In the genomic region with DNA sequence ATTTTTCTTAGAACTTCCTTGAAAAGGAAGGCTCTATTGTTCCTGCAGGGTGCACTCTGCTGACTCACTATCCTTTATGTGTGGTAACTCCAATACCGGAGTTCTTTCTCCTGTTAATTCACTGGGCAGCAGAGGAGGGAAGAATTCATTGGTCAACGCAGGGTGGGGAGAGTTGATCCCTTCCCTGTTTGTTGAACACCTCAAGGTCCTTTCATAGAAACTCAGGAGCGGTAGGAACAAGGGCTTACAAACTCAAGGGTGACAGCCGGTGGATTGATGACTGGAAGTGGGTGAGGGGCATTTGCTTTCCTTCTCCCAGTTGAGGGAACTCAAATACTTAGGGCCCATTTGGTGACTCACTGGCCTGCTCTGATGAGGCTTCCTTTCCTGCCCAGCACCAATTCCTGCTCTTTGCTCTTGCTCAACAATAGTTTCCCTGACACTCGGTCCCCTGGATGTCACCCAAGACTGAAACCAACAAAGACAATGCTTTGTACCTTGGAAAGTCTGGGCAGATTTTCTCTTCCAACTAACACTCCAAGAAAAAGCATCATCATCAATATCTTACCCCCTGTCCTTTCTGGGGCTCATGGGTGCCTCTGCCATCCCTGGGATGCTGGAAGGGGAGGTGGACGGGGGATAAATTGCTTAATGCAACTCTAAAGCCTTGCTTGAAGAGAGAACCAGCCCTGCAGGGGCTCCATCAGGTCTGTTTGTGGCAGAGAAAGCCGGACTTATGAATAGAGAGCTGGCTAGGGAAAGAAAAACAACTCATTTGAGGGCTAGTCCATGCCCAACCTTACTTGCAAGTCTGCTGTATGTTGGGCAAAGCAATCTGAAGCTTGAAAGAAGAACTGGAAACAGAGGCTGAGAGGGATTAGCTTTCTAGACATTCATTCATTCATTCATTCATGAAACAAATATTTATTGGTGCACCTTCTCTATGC, we compare ENCODE assay signal across 11 cellular contexts. TPM values are rescaled to one million over a fixed set of nuclear protein-coding genes. Genes with fewer than 3 reads are reported as not detected.
DNase-seq lines count a peak whose midpoint lies in the region; ATAC-seq and TF ChIP-seq lines count a peak whose summit lies in the region.
"Had no signal": no experiment of that assay in that cellular context is flagged by ENCODE, and none has a peak within 500 bp of the region (broad histone marks: within the 10 kb centered on the region; RNA-seq: fewer than 3 reads in every experiment).

No MANE protein-coding gene starts in this region.

- H3K27me3 Mint-ChIP-seq in progenitor cell of endocrine pancreas = peaks cover 5% of the 10 kb centered on the region
- H3K27me3 Mint-ChIP-seq in activated T-cell treated with anti-CD3 and anti-CD28 coated beads, Interleukin-2, amount 50 U/mL, for 72 hours (ENCODE audit: low read depth) = peaks cover 44% of the 10 kb centered on the region

- no peaks in the 10 kb centered on the region for H3K27me3 ChIP-seq in PC-9 (ENCODE audit: insufficient read depth, low read depth)

- H3K27ac ChIP-seq in PC-9 = peak overlapping the region; percentile 99

- H3F3A ChIP-seq in PC-9 (ENCODE audit: insufficient read depth, low read depth) = peaks cover 35% of the 10 kb centered on the region

- H3K36me3 Mint-ChIP-seq in progenitor cell of endocrine pancreas (ENCODE audit: insufficient read depth) = no peaks in the 10 kb centered on the region
- no peaks in the 10 kb centered on the region for H3K36me3 Mint-ChIP-seq in activated T-cell treated with anti-CD3 and anti-CD28 coated beads, Interleukin-2, amount 50 U/mL, for 72 hours (ENCODE audit: insufficient read depth in 2 of 2)

- H3K4me1 ChIP-seq in PC-9 (replicated peaks; ENCODE audit: insufficient read depth) = peaks cover 75% of the 10 kb centered on the region

- TSS peak; percentile 83 for BruUV-seq in PC-9 (replicated peaks; lab: Mats Ljungman, UMichigan)

- no peaks in the 10 kb centered on the region for H3K9me3 ChIP-seq in PC-9 (ENCODE audit: insufficient read depth, low read depth)

- no peaks in the 10 kb centered on the region for H3K79me2 ChIP-seq in PC-9 (ENCODE audit: low read depth)

- peak overlapping the region; percentile 63; the same call in 1 of the 2 replicates for H2AFZ ChIP-seq in PC-9

- TF ChIP-seq CTCF in PC-9 (conservative IDR thresholded peaks at IDR 0.05) (no peak), fibroblast of mammary gland (conservative IDR thresholded peaks at IDR 0.05; ENCODE audit: control insufficient read depth, insufficient read depth, low read depth, low read length) (no peak), progenitor cell of endocrine pancreas (IDR thresholded peaks at IDR 0.05; ENCODE audit: unreplicated experiment) (no peak)

- peaks cover 4% of the 10 kb centered on the region for H3K9me3 Mint-ChIP-seq in progenitor cell of endocrine pancreas (ENCODE audit: low read depth)
- H3K9me3 Mint-ChIP-seq in activated T-cell treated with anti-CD3 and anti-CD28 coated beads, Interleukin-2, amount 50 U/mL, for 72 hours = no peaks in the 10 kb centered on the region

- H3K9me2 ChIP-seq in PC-9 (ENCODE audit: insufficient read depth) = 0 out of 2 replicates have a peak, but pooled peaks cover 5% of the 10 kb centered on the region

- H3K36me3 ChIP-seq in PC-9 (ENCODE audit: low read depth) = no peaks in the 10 kb centered on the region

- peak overlapping the region; percentile 69 for H3K4me2 ChIP-seq in PC-9

- no peaks in the 10 kb centered on the region for H4K20me1 ChIP-seq in PC-9 (ENCODE audit: insufficient read depth)

- ATAC-seq in activated T-cell treated with anti-CD3 and anti-CD28 coated beads, Interleukin-2, amount 50 U/mL, for 72 hours (replicated peaks in 1 of 2) = no peak
- ATAC-seq in HG02981 (IDR thresholded peaks at IDR 0.05; ENCODE audit: unreplicated experiment) = no peak

- peak overlapping the region; percentile 41 for H3K4me3 Mint-ChIP-seq in progenitor cell of endocrine pancreas (ENCODE audit: low read depth)
- H3K4me3 Mint-ChIP-seq in activated T-cell treated with anti-CD3 and anti-CD28 coated beads, Interleukin-2, amount 50 U/mL, for 72 hours = no peak overlapping the region

- POLR2A ChIA-PET in PC-9 (lab: Charles Lee; ENCODE audit: unreplicated experiment) = no interaction called here

- CTCF ChIA-PET in PC-9 (lab: Charles Lee) = no interaction called here

- H3K27ac Mint-ChIP-seq in progenitor cell of endocrine pancreas = peak overlapping the region; percentile 97
- no peak overlapping the region for H3K27ac Mint-ChIP-seq in activated T-cell treated with anti-CD3 and anti-CD28 coated beads, Interleukin-2, amount 50 U/mL, for 72 hours

- intact Hi-C loops in PC-9 (cut with micrococcal nuclease; ENCODE audit: unreplicated experiment) = loop anchor here (1.0 kb wide), 2 partner anchors 13 to 28 kb away; no protein-coding TSS in a partner anchor

- DNase-seq in GM03348 (ENCODE audit: low spot score) = peak; percentile 83
- DNase-seq in PC-9 = peak; percentile 74 to 99
- DNase-seq in fibroblast of mammary gland (ENCODE audit: low read depth) = peak; percentile 86
- no peak for DNase-seq in progenitor cell of endocrine pancreas (ENCODE audit: low spot score, unreplicated experiment)
- no peak for DNase-seq in activated T-cell treated with anti-CD3 and anti-CD28 coated beads, Interleukin-2, amount 50 U/mL, for 72 hours
- no peak for DNase-seq in DMS114 treated with DMSO at 0.1 percent for 48 hours (lab: John Stamatoyannopoulos, UW; ENCODE audit: unreplicated experiment)
- DNase-seq in RPMI8226 = no peak
- DNase-seq: stimulated activated CD8-positive, alpha-beta memory T cell treated with anti-CD3 and anti-CD28 coated beads, Interleukin-4, amount 100 ng/mL, for 48 hours; SW 1271 had no signal

- H3K4me1 Mint-ChIP-seq in progenitor cell of endocrine pancreas (ENCODE audit: low read depth) = peaks cover 55% of the 10 kb centered on the region
- H3K4me1 Mint-ChIP-seq in activated T-cell treated with anti-CD3 and anti-CD28 coated beads, Interleukin-2, amount 50 U/mL, for 72 hours (ENCODE audit: low read depth) = no peaks in the 10 kb centered on the region

- peak overlapping the region; percentile 4; the same call in 1 of the 2 replicates for H3K4me3 ChIP-seq in PC-9
- H3K4me3 ChIP-seq in fibroblast of mammary gland (ENCODE audit: control insufficient read depth, low read depth, low read length) = no peak overlapping the region

RNA-seq across cellular contexts. Expression of a gene that starts 9.3 kb away (rescaled TPM):
- 0.98 and 1.0 TPM in 2 replicates for total RNA-seq in PC-9 (2021)
- 2.9 and 3.2 TPM in 2 replicates for total RNA-seq in progenitor cell of endocrine pancreas
- total RNA-seq in activated T-cell treated with anti-CD3 and anti-CD28 coated beads, Interleukin-2, amount 50 U/mL, for 72 hours = not detected
- total RNA-seq: myocyte had no signal

Comparison
In these comparisons a context has a peak if more than half of its experiments do, and no peak if none do; other contexts are left out.
1. DNase-seq: peak in GM03348 (single experiment), PC-9 (2 of 2) and fibroblast of mammary gland (single experiment); none in progenitor cell of endocrine pancreas (single experiment), activated T-cell treated with anti-CD3 and anti-CD28 coated beads, Interleukin-2, amount 50 U/mL, for 72 hours (0 of 2), DMS114 treated with DMSO at 0.1 percent for 48 hours (single experiment) and RPMI8226 (single experiment).